ENCODE assay signal across 8 cellular contexts in genomic region chr15:89654311-89654761, GRCh38. TPM values are rescaled to one million over a fixed set of nuclear protein-coding genes. Genes with fewer than 3 reads are reported as not detected.
DNase-seq lines count a peak whose midpoint lies in the region; ATAC-seq and TF ChIP-seq lines count a peak whose summit lies in the region.

No MANE protein-coding gene starts in this region.

- no peak overlapping the region for H3K4me2 ChIP-seq in Karpas-422 (ENCODE audit: low read depth, low read length, poor library complexity, severe bottlenecking)

- H3K27me3 Mint-ChIP-seq in CD8-positive, alpha-beta T cell (ENCODE audit: low read depth), result peaks cover 33% of the 10 kb centered on the region

- H3K9ac ChIP-seq in Karpas-422 (ENCODE audit: low read length), result no peak overlapping the region

- TF ChIP-seq CTCF in CD8-positive, alpha-beta T cell (IDR thresholded peaks at IDR 0.05), result no peak
- no peak for TF ChIP-seq CTCF in Peyer's patch (IDR thresholded peaks at IDR 0.05)
- no peak for TF ChIP-seq CTCF in ovary (IDR thresholded peaks at IDR 0.05)

- no peaks in the 10 kb centered on the region for H3K9me3 Mint-ChIP-seq in CD8-positive, alpha-beta T cell

- TF ChIP-seq POLR2A in Peyer's patch (IDR thresholded peaks at IDR 0.05), result no peak
- no peak for TF ChIP-seq POLR2A in ovary (IDR thresholded peaks at IDR 0.05)

- no peaks in the 10 kb centered on the region for H3K79me2 ChIP-seq in Karpas-422 (ENCODE audit: low read length)

- H3K36me3 Mint-ChIP-seq in CD8-positive, alpha-beta T cell, result no peaks in the 10 kb centered on the region

- peaks cover 11% of the 10 kb centered on the region for H3K4me1 Mint-ChIP-seq in CD8-positive, alpha-beta T cell (ENCODE audit: low read depth)

- no peaks in the 10 kb centered on the region for H3K9me2 ChIP-seq in Karpas-422 (replicated peaks; ENCODE audit: insufficient read depth, low read length)

- 37 to 49% methylated on average over 13 of the region's 13 CpGs for WGBS in esophagus, 2 donors
- 14 to 18% (median 17%) methylated on average over 13 of the region's 13 CpGs for whole genome bisulfite sequencing in ovary, 3 donors

- POLR2A ChIA-PET in CD8-positive, alpha-beta T cell (lab: Charles Lee), result interaction anchor here (0.6 kb wide), 1 partner anchor 41 kb away, joined by 4 read pairs; no protein-coding TSS in a partner anchor

- no peaks in the 10 kb centered on the region for H3K9me3 ChIP-seq in CD8-positive, alpha-beta T cell (ENCODE audit: low read length)
- H3K9me3 ChIP-seq in Peyer's patch (no peaks in the 10 kb centered on the region), esophagus (ENCODE audit: control insufficient read depth in 2 of 2, insufficient read depth in 1 of 2, low read depth in 1 of 2, low read length in 1 of 2) (no peaks in the 10 kb centered on the region), ovary (no peaks in the 10 kb centered on the region), Karpas-422 (ENCODE audit: low read length) (no peaks in the 10 kb centered on the region)

- no peak overlapping the region for H2AFZ ChIP-seq in Karpas-422 (ENCODE audit: low read length)

- DNase-seq in CD8-positive, alpha-beta T cell, result no peak
- peak in 1 of 3 donors; percentile 36 for DNase-seq in Peyer's patch
- peak in 1 of 5 donors; percentile 21 for DNase-seq in ovary
- no peak for DNase-seq in NCI-H187 treated with DMSO at 0.1 percent for 48 hours (lab: John Stamatoyannopoulos, UW)
- DNase-seq in Karpas-422, result no peak
- DNase-seq in DMS 273 (lab: John Stamatoyannopoulos, UW; ENCODE audit: unreplicated experiment), result no peak

- CTCF ChIA-PET in CD8-positive, alpha-beta T cell (lab: Charles Lee), result no interaction called here

- intact Hi-C loops in CD8-positive, alpha-beta T cell (cut with DNase I, micrococcal nuclease), result no loop called here
- intact Hi-C loops in ovary (cut with DNase I), result no loop called here

- H3K27ac ChIP-seq in CD8-positive, alpha-beta T cell (ENCODE audit: low read depth, low read length), result no peak overlapping the region
- no peak overlapping the region for H3K27ac ChIP-seq in Peyer's patch
- H3K27ac ChIP-seq in esophagus (ENCODE audit: low read depth in 2 of 2, low read length in 1 of 2), result no peak overlapping the region
- peak overlapping the region in 1 of 2 donors; percentile 55 for H3K27ac ChIP-seq in ovary
- no peak overlapping the region for H3K27ac ChIP-seq in Karpas-422 (ENCODE audit: low read length)

- no peak overlapping the region for H3K27ac Mint-ChIP-seq in CD8-positive, alpha-beta T cell

- peaks cover 6% of the 10 kb centered on the region for H3K4me1 ChIP-seq in CD8-positive, alpha-beta T cell (ENCODE audit: insufficient read depth, low read length)
- H3K4me1 ChIP-seq in Peyer's patch (peaks cover 0 to 13% (median 6%) of the 10 kb centered on the region in 4 donors), esophagus (ENCODE audit: control insufficient read depth in 2 of 2, insufficient read depth in 2 of 2, low read length in 1 of 2) (peaks cover 3 to 8% of the 10 kb centered on the region in 2 donors), ovary (ENCODE audit: insufficient read depth) (peaks cover 4% of the 10 kb centered on the region), Karpas-422 (ENCODE audit: low read length) (no peaks in the 10 kb centered on the region)

- H3K36me3 ChIP-seq in CD8-positive, alpha-beta T cell (ENCODE audit: insufficient read depth, low read length), result no peaks in the 10 kb centered on the region
- no peaks in the 10 kb centered on the region for H3K36me3 ChIP-seq in Peyer's patch
- no peaks in the 10 kb centered on the region for H3K36me3 ChIP-seq in esophagus (ENCODE audit: control insufficient read depth in 2 of 2, insufficient read depth in 2 of 2, low read length in 1 of 2)
- H3K36me3 ChIP-seq in ovary, result no peaks in the 10 kb centered on the region
- H3K36me3 ChIP-seq in Karpas-422 (ENCODE audit: insufficient read depth, low read length), result no peaks in the 10 kb centered on the region

- no peak for ATAC-seq in CD8-positive, alpha-beta T cell
- no peak for ATAC-seq in GM19467 (IDR thresholded peaks at IDR 0.05; ENCODE audit: unreplicated experiment)

- peak overlapping the region; percentile 30 for H3K4me3 ChIP-seq in CD8-positive, alpha-beta T cell (ENCODE audit: low read depth, low read length)
- peak overlapping the region in 3 of 4 donors; percentile 40 to 65 (median 61) for H3K4me3 ChIP-seq in Peyer's patch
- peak overlapping the region; percentile 56 to 60 for H3K4me3 ChIP-seq in esophagus (ENCODE audit: low read depth in 1 of 2, low read length in 2 of 2)
- H3K4me3 ChIP-seq in ovary, result peak overlapping the region; percentile 51
- H3K4me3 ChIP-seq in Karpas-422 (ENCODE audit: low read length), result no peak overlapping the region

- H4K20me1 ChIP-seq in Karpas-422 (ENCODE audit: insufficient read depth, low read depth, low read length), result 0 out of 2 replicates have a peak, but pooled peaks cover 3% of the 10 kb centered on the region

- H3K27me3 ChIP-seq in CD8-positive, alpha-beta T cell (ENCODE audit: insufficient read depth, low read length), result no peaks in the 10 kb centered on the region
- H3K27me3 ChIP-seq in Peyer's patch, result peaks cover 0 to 7% of the 10 kb centered on the region in 2 donors
- peaks cover 0 to 2% of the 10 kb centered on the region in 2 donors for H3K27me3 ChIP-seq in esophagus (ENCODE audit: control insufficient read depth in 1 of 2, insufficient read depth in 2 of 2, low read length in 2 of 2)
- H3K27me3 ChIP-seq in ovary, result no peaks in the 10 kb centered on the region
- H3K27me3 ChIP-seq in Karpas-422 (ENCODE audit: low read length), result no peaks in the 10 kb centered on the region

- TF ChIP-seq EP300 in ovary (IDR thresholded peaks at IDR 0.05), result no peak

- H3K4me3 Mint-ChIP-seq in CD8-positive, alpha-beta T cell, result peak overlapping the region; percentile 71

RNA-seq across cellular contexts. Expression of gene KIF7, which starts 0.9 kb away (rescaled TPM):
- total RNA-seq in CD8-positive, alpha-beta T cell, result under 1 TPM; 0.39 to 0.54 TPM
- 10 to 100 TPM in 1 of 4 donors, 1 to 10 TPM in 3; 1.1 to 13.2 (median 2.3) TPM for total RNA-seq in Peyer's patch
- polyA plus RNA-seq in esophagus, result 1 to 10 TPM in 1 of 2 donors, under 1 TPM in 1; 1.00 to 1.1 TPM
- total RNA-seq in ovary, result 10 to 100 TPM in 6 of 7 donors, 1 to 10 TPM in 1; 4.3 to 16.3 (median 12.8) TPM
- polyA plus RNA-seq in ovary, result 1 to 10 TPM; 1.5 to 9.0 TPM
- not detected in 2 replicates for total RNA-seq in Karpas-422 (2014; rRNA removed; shearing (Covaris generic); ENCODE audit: low replicate concordance)

RNA-seq across cellular contexts. Expression of gene PLIN1, which starts 24.8 kb away (rescaled TPM):
- total RNA-seq in CD8-positive, alpha-beta T cell, result not detected
- total RNA-seq in Peyer's patch, result 10 to 100 TPM in 1 of 4 donors, 1 to 10 TPM in 2, not detected in 1; 7.5 to 10.1 (median 8.9) TPM
- 1 to 10 TPM in 1 of 2 donors, under 1 TPM in 1; 0.73 to 1.3 TPM for polyA plus RNA-seq in esophagus
- total RNA-seq in ovary, result 1 to 10 TPM in 5 of 7 donors, under 1 TPM in 2; 0.82 to 4.6 (median 1.0) TPM
- polyA plus RNA-seq in ovary, result 1 to 10 TPM; 1.2 to 5.4 TPM
- not detected in 2 replicates for total RNA-seq in Karpas-422 (2014; rRNA removed; shearing (Covaris generic); ENCODE audit: low replicate concordance)

RNA-seq across cellular contexts. Expression of gene PEX11A, which starts 36.2 kb away (rescaled TPM):
- total RNA-seq in CD8-positive, alpha-beta T cell, result not detected
- total RNA-seq in Peyer's patch (10 to 100 TPM in 3 of 4 donors, 1 to 10 TPM in 1; 4.1 to 50.8 (median 15.7) TPM), ovary (10 to 100 TPM; 10.9 to 17.6 (median 12.3) TPM)
- polyA plus RNA-seq in esophagus (1 to 10 TPM; 4.2 to 5.7 TPM), ovary (10 to 100 TPM; 12.6 to 15.0 TPM)
- not detected in 2 replicates for total RNA-seq in Karpas-422 (2014; rRNA removed; shearing (Covaris generic); ENCODE audit: low replicate concordance)

RNA-seq across cellular contexts. Expression of gene WDR93, which starts 36.3 kb away (rescaled TPM):
- not detected for total RNA-seq in CD8-positive, alpha-beta T cell
- total RNA-seq in Peyer's patch (1 to 10 TPM in 1 of 4 donors, not detected in 3; 1.0 TPM), ovary (1 to 10 TPM in 1 of 7 donors, under 1 TPM in 5, not detected in 1; 0.23 to 3.2 (median 0.48) TPM)
- polyA plus RNA-seq in esophagus (under 1 TPM in 1 of 2 donors, not detected in 1; 0.02 TPM), ovary (under 1 TPM; 0.24 to 0.33 TPM)
- total RNA-seq in Karpas-422 (2014; rRNA removed; shearing (Covaris generic); ENCODE audit: low replicate concordance), result not detected in 2 replicates
